In the genomic region with DNA sequence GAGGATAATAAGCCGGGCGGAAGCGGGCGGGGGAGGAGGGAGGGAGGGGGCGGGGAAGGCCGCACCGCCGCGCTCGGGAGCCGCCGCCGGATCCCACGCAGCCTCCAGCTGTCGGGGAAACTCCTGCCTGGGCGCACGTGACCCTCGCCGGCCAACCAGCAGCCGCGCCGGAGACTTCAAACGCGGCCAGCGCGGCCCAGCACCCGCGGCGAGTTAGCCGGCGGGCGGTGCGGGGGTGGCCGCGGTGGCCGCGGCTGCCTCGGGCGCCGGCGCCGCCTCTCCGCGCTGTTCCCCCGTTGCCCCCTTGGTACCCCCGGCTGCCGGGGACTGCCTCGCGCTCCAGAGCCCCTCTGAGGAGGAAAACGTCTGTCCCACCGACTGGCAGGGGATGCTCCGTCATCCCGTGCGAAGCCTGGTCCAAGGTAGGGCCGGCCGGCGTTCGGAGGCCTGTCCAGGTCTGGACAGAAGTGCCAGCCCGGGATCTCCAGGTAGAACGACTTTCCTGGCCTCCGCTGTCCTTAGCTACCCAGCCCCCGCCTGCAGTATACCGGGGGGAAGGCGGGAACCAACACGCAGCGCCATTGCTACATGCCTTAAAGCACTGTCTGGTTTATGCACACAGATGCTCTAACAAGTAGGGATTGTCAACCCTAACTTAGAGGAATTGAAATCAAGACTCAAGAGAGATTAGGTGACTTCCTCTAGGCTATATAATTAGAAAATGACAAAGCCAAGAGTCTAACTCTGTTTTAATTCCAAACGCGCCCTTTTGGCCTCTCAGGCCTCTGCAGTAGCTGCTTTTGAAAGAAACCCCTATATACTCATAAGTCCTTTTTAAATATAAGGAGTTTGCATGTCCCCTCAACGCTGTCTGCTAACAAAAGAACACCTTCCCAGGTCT, we compare ENCODE assay signal across 1 cellular context.
TF ChIP-seq lines count a peak whose summit lies in the region.

A gene with protein sequence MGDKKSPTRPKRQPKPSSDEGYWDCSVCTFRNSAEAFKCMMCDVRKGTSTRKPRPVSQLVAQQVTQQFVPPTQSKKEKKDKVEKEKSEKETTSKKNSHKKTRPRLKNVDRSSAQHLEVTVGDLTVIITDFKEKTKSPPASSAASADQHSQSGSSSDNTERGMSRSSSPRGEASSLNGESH (minus strand): TSS at position 9 of the 901 bp plus-strand sequence. CDS start 68 bp downstream, outside the sequence.

TF ChIP-seq in SK-N-SH, 30 proteins besides CTCF, POLR2A, EP300 and RAD21 (continued from another document):
- TF ChIP-seq, protein P1, sequence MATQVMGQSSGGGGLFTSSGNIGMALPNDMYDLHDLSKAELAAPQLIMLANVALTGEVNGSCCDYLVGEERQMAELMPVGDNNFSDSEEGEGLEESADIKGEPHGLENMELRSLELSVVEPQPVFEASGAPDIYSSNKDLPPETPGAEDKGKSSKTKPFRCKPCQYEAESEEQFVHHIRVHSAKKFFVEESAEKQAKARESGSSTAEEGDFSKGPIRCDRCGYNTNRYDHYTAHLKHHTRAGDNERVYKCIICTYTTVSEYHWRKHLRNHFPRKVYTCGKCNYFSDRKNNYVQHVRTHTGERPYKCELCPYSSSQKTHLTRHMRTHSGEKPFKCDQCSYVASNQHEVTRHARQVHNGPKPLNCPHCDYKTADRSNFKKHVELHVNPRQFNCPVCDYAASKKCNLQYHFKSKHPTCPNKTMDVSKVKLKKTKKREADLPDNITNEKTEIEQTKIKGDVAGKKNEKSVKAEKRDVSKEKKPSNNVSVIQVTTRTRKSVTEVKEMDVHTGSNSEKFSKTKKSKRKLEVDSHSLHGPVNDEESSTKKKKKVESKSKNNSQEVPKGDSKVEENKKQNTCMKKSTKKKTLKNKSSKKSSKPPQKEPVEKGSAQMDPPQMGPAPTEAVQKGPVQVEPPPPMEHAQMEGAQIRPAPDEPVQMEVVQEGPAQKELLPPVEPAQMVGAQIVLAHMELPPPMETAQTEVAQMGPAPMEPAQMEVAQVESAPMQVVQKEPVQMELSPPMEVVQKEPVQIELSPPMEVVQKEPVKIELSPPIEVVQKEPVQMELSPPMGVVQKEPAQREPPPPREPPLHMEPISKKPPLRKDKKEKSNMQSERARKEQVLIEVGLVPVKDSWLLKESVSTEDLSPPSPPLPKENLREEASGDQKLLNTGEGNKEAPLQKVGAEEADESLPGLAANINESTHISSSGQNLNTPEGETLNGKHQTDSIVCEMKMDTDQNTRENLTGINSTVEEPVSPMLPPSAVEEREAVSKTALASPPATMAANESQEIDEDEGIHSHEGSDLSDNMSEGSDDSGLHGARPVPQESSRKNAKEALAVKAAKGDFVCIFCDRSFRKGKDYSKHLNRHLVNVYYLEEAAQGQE (IDR thresholded peaks at IDR 0.05; ENCODE audit: low read depth, low read length): no peak
- TF ChIP-seq EZH2phosphoT487 (IDR thresholded peaks at IDR 0.05; ENCODE audit: borderline replicate concordance, low read depth) (no peak), JUND (IDR thresholded peaks at IDR 0.05) (no peak), MEF2A (IDR thresholded peaks at IDR 0.05; ENCODE audit: borderline replicate concordance, low read depth) (no peak), FOSL2 (IDR thresholded peaks at IDR 0.05; ENCODE audit: borderline replicate concordance, low read depth) (no peak), NRF1 (IDR thresholded peaks at IDR 0.05; ENCODE audit: low read depth, low read length) (peak; percentile 29; the same call in 1 of the 2 replicates), FOXJ3 (CRISPR knock-in tag; IDR thresholded peaks at IDR 0.05) (no peak)
- TF ChIP-seq, protein P2, sequence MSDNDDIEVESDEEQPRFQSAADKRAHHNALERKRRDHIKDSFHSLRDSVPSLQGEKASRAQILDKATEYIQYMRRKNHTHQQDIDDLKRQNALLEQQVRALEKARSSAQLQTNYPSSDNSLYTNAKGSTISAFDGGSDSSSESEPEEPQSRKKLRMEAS (IDR thresholded peaks at IDR 0.05; ENCODE audit: low read depth): 0 out of 2 replicates have a peak, but pooled peaks have one; percentile 38
